ENCODE assay signal across 26 cellular contexts in genomic region chr2:195457873-195458272, GRCh38.
"Had no signal": no experiment of that assay in that cellular context is flagged by ENCODE, and none has a peak within 500 bp of the region (broad histone marks: within the 10 kb centered on the region; RNA-seq: fewer than 3 reads in every experiment).

No MANE protein-coding gene starts in this region.

- H3K27ac ChIP-seq: colonic mucosa, epithelial cell of prostate, esophagus squamous epithelium, gastrocnemius medialis, heart right ventricle, left lung, lower lobe of right lung had no signal

- H3K36me3 ChIP-seq: colonic mucosa, esophagus squamous epithelium, gastrocnemius medialis, heart right ventricle, left lung, lower lobe of right lung had no signal

- FAIRE-seq: endometrium, islet of Langerhans, keratinocyte had no signal

- ATAC-seq: effector memory CD8-positive, alpha-beta T cell; esophagus mucosa; gastrocnemius medialis; heart right ventricle; left cardiac atrium; left lung; left ventricle myocardium superior; lower lobe of right lung; mucosa of descending colon; naive thymus-derived CD8-positive, alpha-beta T cell had no signal

- H3K9me3 ChIP-seq: colonic mucosa, esophagus squamous epithelium, gastrocnemius medialis, heart right ventricle, left lung, lower lobe of right lung, mucosa of descending colon had no signal

- H3K4me3 ChIP-seq: colonic mucosa, esophagus squamous epithelium, gastrocnemius medialis, heart right ventricle, left lung, lower lobe of right lung, mucosa of descending colon had no signal

- H3K4me1 ChIP-seq: colonic mucosa, esophagus squamous epithelium, gastrocnemius medialis, heart right ventricle, left lung, lower lobe of right lung had no signal

- H3K27me3 ChIP-seq: colonic mucosa, esophagus squamous epithelium, gastrocnemius medialis, heart right ventricle, left lung had no signal

- DNase-seq: colonic mucosa; cortex of kidney; effector CD8-positive, alpha-beta T cell; effector memory CD8-positive, alpha-beta T cell; endodermal cell; esophagus squamous epithelium; foreskin fibroblast; foreskin melanocyte; gastrocnemius medialis; glutamatergic neuron; head of caudate nucleus; heart right ventricle; hippocampal formation; left cardiac atrium; left lung; left ventricle myocardium superior; lower lobe of right lung; mesenchymal stem cell; mucosa of descending colon; naive B cell; naive thymus-derived CD8-positive, alpha-beta T cell had no signal
